ENCODE assay signal across 8 cellular contexts in genomic region chr11:44726278-44727113, GRCh38. TPM values are rescaled to one million over a fixed set of nuclear protein-coding genes. Genes with fewer than 3 reads are reported as not detected.
DNase-seq lines count a peak whose midpoint lies in the region; ATAC-seq, FAIRE-seq and TF ChIP-seq lines count a peak whose summit lies in the region.

A gene with protein sequence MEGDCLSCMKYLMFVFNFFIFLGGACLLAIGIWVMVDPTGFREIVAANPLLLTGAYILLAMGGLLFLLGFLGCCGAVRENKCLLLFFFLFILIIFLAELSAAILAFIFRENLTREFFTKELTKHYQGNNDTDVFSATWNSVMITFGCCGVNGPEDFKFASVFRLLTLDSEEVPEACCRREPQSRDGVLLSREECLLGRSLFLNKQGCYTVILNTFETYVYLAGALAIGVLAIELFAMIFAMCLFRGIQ (plus strand): TSS chr11:44726962. CDS start chr11:44906417, 179,455 bp downstream.

- FAIRE-seq in GM19239 (lab: Jason Lieb, UNC) = peak; percentile 83
- FAIRE-seq in H1 (lab: Jason Lieb, UNC) = no peak

- 0 out of 3 replicates have a peak, but pooled peaks of 1 of the 2 experiments have one; percentile 25 for TF ChIP-seq POLR2A in H1 (IDR thresholded peaks at IDR 0.05; ENCODE audit: control extremely low read depth in 1 of 2, low read depth in 2 of 2, low read length in 2 of 2)
- no peak for TF ChIP-seq POLR2A in tibial nerve (IDR thresholded peaks at IDR 0.05)

- WGBS in H1 (ENCODE audit: extremely low coverage in 1 of 2, insufficient coverage in 1 of 2, insufficient read length in 1 of 2, insufficient replicate concordance in 2 of 2, low coverage in 1 of 2, low lambda C conversion rate in 2 of 2, missing lambda C conversion rate in 1 of 2), 2 experiments = 1% methylated on average over 21 of the region's 67 CpGs; no CpG with 5 or more reads in 1 of the 2 experiments
- 4 to 15% methylated on average over 23 to 36 of the region's 67 CpGs for WGBS in tibial nerve, 2 donors

- H3K9me3 ChIP-seq in H1 (ENCODE audit: insufficient read depth in 2 of 2, low read depth in 1 of 2, low read length in 1 of 2) = no peaks in the 10 kb centered on the region
- H3K9me3 ChIP-seq in mucosa of rectum (ENCODE audit: control insufficient read depth in 2 of 2, low read length in 2 of 2) = no peaks in the 10 kb centered on the region
- H3K9me3 ChIP-seq in tibial nerve = no peaks in the 10 kb centered on the region

- no peaks in the 10 kb centered on the region for H3K79me2 ChIP-seq in H1 (ENCODE audit: control insufficient read depth in 1 of 2, insufficient read depth in 2 of 2, low read length in 2 of 2)

- no peak within 1 kb of the TSS for H2BK20ac ChIP-seq in H1 (ENCODE audit: low read length)

- H3K4me3 ChIP-seq in AG09309 (ENCODE audit: control insufficient read depth, low read depth, low read length) = peak within 1 kb of the TSS; percentile 24
- peak within 1 kb of the TSS; percentile 36 to 84 (median 74) for H3K4me3 ChIP-seq in H1 (ENCODE audit: extremely low read depth in 1 of 4, insufficient read depth in 2 of 4, low read depth in 3 of 4, low read length in 4 of 4)
- peak within 1 kb of the TSS; percentile 44 to 62 for H3K4me3 ChIP-seq in mucosa of rectum (ENCODE audit: low read length in 2 of 2)
- H3K4me3 ChIP-seq in tibial nerve = peak within 1 kb of the TSS; percentile 46 to 75 (median 62)

- peak within 1 kb of the TSS; percentile 79 for H4K8ac ChIP-seq in H1 (ENCODE audit: extremely low read depth, insufficient read depth, low read length)

- POLR2A ChIA-PET in H1 (lab: Charles Lee; ENCODE audit: partially characterized antibody) = interaction anchor here (0.7 to 1.9 kb wide), 10 partner anchors 8 to 416 kb away, joined by 3 to 5 read pairs (median 3); no protein-coding TSS in a partner anchor

- peak; percentile 82 for ATAC-seq in HG03432 (IDR thresholded peaks at IDR 0.05; ENCODE audit: unreplicated experiment)

- H2BK5ac ChIP-seq in H1 (ENCODE audit: low read depth, low read length) = peak within 1 kb of the TSS; percentile 66; the same call in 1 of the 2 replicates

- H2BK120ac ChIP-seq in H1 (replicated peaks; ENCODE audit: low read depth, low read length) = no peak within 1 kb of the TSS

- no peak; a peak in 2 of 4 replicates for TF ChIP-seq RAD21 in H1 (IDR thresholded peaks at IDR 0.05 in 1 of 2, conservative IDR thresholded peaks at IDR 0.05 in 1 of 2; ENCODE audit: low read depth in 2 of 2, low read length in 2 of 2)

- CTCF ChIA-PET in H1 (lab: Charles Lee; ENCODE audit: partially characterized antibody) = interaction anchor here (0.6 to 3.3 kb wide), 17 partner anchors 12 to 185 kb away, joined by 3 to 20 read pairs (median 4); no protein-coding TSS in a partner anchor

- H3K18ac ChIP-seq in H1 (ENCODE audit: extremely low read depth, low read length) = peak within 1 kb of the TSS; percentile 95

- no peak within 1 kb of the TSS for H3K23ac ChIP-seq in H1 (ENCODE audit: insufficient read length)

- TF ChIP-seq CTCF in AG09309 (IDR thresholded peaks at IDR 0.05; ENCODE audit: control insufficient read depth, insufficient read depth, low read depth, low read length, missing control alignments) = no peak
- TF ChIP-seq CTCF in H1 (IDR thresholded peaks at IDR 0.05; ENCODE audit: control extremely low read depth in 1 of 3, insufficient read depth in 1 of 3, low read depth in 1 of 3, low read length in 3 of 3) = no peak
- no peak for TF ChIP-seq CTCF in tibial nerve (IDR thresholded peaks at IDR 0.05)

- DNase-seq in AG09309 (ENCODE audit: low read depth) (no peak), GM19239 (ENCODE audit: insufficient read length, low spot score) (peak; percentile 85), H1 (ENCODE audit: low read depth in 1 of 2, low spot score in 2 of 2) (peak; percentile 58 to 83), tibial nerve (ENCODE audit: low spot score in 2 of 2) (no peak), NCI-H2029 treated with DMSO at 0.1 percent for 48 hours (lab: John Stamatoyannopoulos, UW) (no peak)
- peak; percentile 26 for DNase-seq in activated CD4-positive, alpha-beta T cell treated with anti-CD3 and anti-CD28 coated beads for 48 hours

- peak within 1 kb of the TSS; percentile 28 for H4K5ac ChIP-seq in H1 (ENCODE audit: insufficient read length, low read depth, low read length)

- H2AK5ac ChIP-seq in H1 (ENCODE audit: low read depth, low read length) = no peak within 1 kb of the TSS

- H3K4me1 ChIP-seq in H1 (replicated peaks in 1 of 4; ENCODE audit: control insufficient read depth in 3 of 4, insufficient read depth in 4 of 4, low read length in 3 of 4) (peaks cover 22 to 36% (median 25%) of the 10 kb centered on the region in 4 experiments), mucosa of rectum (ENCODE audit: control insufficient read depth in 2 of 2, insufficient read depth in 2 of 2, low read length in 2 of 2) (peaks cover 5 to 6% of the 10 kb centered on the region in 2 donors), tibial nerve (peaks cover 0 to 49% (median 20%) of the 10 kb centered on the region in 4 donors)

- peak within 1 kb of the TSS; percentile 80; the same call in 1 of the 2 replicates for H2BK12ac ChIP-seq in H1 (ENCODE audit: low read depth, low read length)

- TF ChIP-seq EP300 in H1 (IDR thresholded peaks at IDR 0.05; ENCODE audit: borderline replicate concordance in 1 of 2, low read depth in 2 of 2, low read length in 2 of 2) (no peak), tibial nerve (IDR thresholded peaks at IDR 0.05) (no peak)

- peak within 1 kb of the TSS; percentile 67 for H4K91ac ChIP-seq in H1 (replicated peaks; ENCODE audit: insufficient read length, low read length)

- no peak within 1 kb of the TSS for H3K14ac ChIP-seq in H1 (ENCODE audit: insufficient read length)

- H3K4ac ChIP-seq in H1 (replicated peaks; ENCODE audit: insufficient read length, low read depth, low read length) = no peak within 1 kb of the TSS

- H3K9ac ChIP-seq in H1 (replicated peaks in 1 of 4; ENCODE audit: extremely low read depth in 1 of 4, low read depth in 3 of 4, low read length in 3 of 4) (peak within 1 kb of the TSS in 2 of 4 experiments; percentile 20 to 40; a peak in 2 of 7 replicates), mucosa of rectum (ENCODE audit: low read depth in 1 of 2, low read length in 2 of 2) (peak within 1 kb of the TSS in 1 of 2 donors; percentile 47)

- H3K23me2 ChIP-seq in H1 (ENCODE audit: low read depth, low read length) = peaks cover 8% of the 10 kb centered on the region

- H4K20me1 ChIP-seq in H1 (replicated peaks in 1 of 2; ENCODE audit: control insufficient read depth in 1 of 2, insufficient read depth in 2 of 2, low read length in 2 of 2) = peaks cover 3 to 6% of the 10 kb centered on the region in 2 experiments

- H3K79me1 ChIP-seq in H1 (ENCODE audit: low read depth, low read length) = no peaks in the 10 kb centered on the region; the same call in 1 of the 2 replicates

- H2BK15ac ChIP-seq in H1 (ENCODE audit: low read length) = no peak within 1 kb of the TSS

- peak within 1 kb of the TSS; percentile 92; the same call in 1 of the 2 replicates for H2AFZ ChIP-seq in H1 (ENCODE audit: low read length)

- H3K36me3 ChIP-seq in H1 (ENCODE audit: control insufficient read depth in 2 of 4, insufficient read depth in 4 of 4, low read length in 3 of 4) = no peaks in the 10 kb centered on the region
- no peaks in the 10 kb centered on the region for H3K36me3 ChIP-seq in mucosa of rectum (ENCODE audit: control insufficient read depth in 2 of 2, insufficient read depth in 2 of 2, low read length in 2 of 2)
- H3K36me3 ChIP-seq in tibial nerve = no peaks in the 10 kb centered on the region

- H3K56ac ChIP-seq in H1 (replicated peaks; ENCODE audit: insufficient read length, low read depth, low read length) = peak within 1 kb of the TSS; percentile 56

- peak within 1 kb of the TSS; percentile 32 to 95 for H3K4me2 ChIP-seq in H1 (ENCODE audit: insufficient read depth in 1 of 2, low read depth in 2 of 2, low read length in 2 of 2)

- H3K27ac ChIP-seq in H1 (ENCODE audit: low read depth, low read length) = no peak within 1 kb of the TSS
- peak within 1 kb of the TSS in 1 of 2 donors; percentile 52 for H3K27ac ChIP-seq in mucosa of rectum (ENCODE audit: low read depth in 2 of 2, low read length in 2 of 2)
- H3K27ac ChIP-seq in tibial nerve = peak within 1 kb of the TSS in 3 of 4 donors; percentile 45 to 75 (median 55)

- H3K27me3 ChIP-seq in H1 (replicated peaks in 1 of 4; ENCODE audit: control insufficient read depth in 3 of 4, extremely low read depth in 1 of 4, insufficient read depth in 3 of 4, low read length in 3 of 4) (peaks cover 22 to 55% (median 50%) of the 10 kb centered on the region in 4 experiments), mucosa of rectum (ENCODE audit: control insufficient read depth in 2 of 2, insufficient read depth in 2 of 2, low read length in 2 of 2) (peaks cover 20 to 21% of the 10 kb centered on the region in 2 donors), tibial nerve (peaks cover 0 to 8% of the 10 kb centered on the region in 2 donors)

TF ChIP-seq in H1, 55 proteins besides CTCF, POLR2A, EP300 and RAD21 (continues in another document):
- TF ChIP-seq CHD2 (IDR thresholded peaks at IDR 0.05; ENCODE audit: low read length) = 0 out of 2 replicates have a peak, but pooled peaks have one; percentile 13
- 0 out of 2 replicates have a peak, but pooled peaks have one; percentile 72 for TF ChIP-seq RXRA (IDR thresholded peaks at IDR 0.05; ENCODE audit: insufficient read depth, low read depth, low read length)
- peak; percentile 23 for TF ChIP-seq RNF2 (IDR thresholded peaks at IDR 0.05; ENCODE audit: borderline replicate concordance, low read depth, low read length, missing control alignments, poor library complexity, severe bottlenecking)
- no peak for TF ChIP-seq CBX8 (IDR thresholded peaks at IDR 0.05; ENCODE audit: borderline replicate concordance, low read depth, low read length)
- TF ChIP-seq KDM5A (IDR thresholded peaks at IDR 0.05; ENCODE audit: low read length) = no peak
- no peak for TF ChIP-seq CBX5 (IDR thresholded peaks at IDR 0.05; ENCODE audit: low read depth, low read length)
- TF ChIP-seq RBBP5 (IDR thresholded peaks at IDR 0.05; ENCODE audit: borderline replicate concordance, low read depth, low read length) = peak; percentile 78; the same call in 1 of the 2 replicates
- peak; percentile 52 for TF ChIP-seq KDM4A (IDR thresholded peaks at IDR 0.05; ENCODE audit: low read depth, low read length, severe bottlenecking)

RNA-seq across cellular contexts. Expression of the gene that starts here (rescaled TPM):
- 8.8 and 10.2 TPM in 2 replicates for total RNA-seq in H1 (2021; fragmentation: NEBNext Ultra II Directional; extraction: Animal tissue kit (Norgen Biotek cat#: 25700))
- 5.2 and 7.0 TPM in 2 replicates for polyA plus RNA-seq in H1 (2011; rRNA removed)
- polyA plus RNA-seq in H1 (2011; cell fraction: cytosol; rRNA removed) = 2.8 TPM
- 5.7 TPM for polyA plus RNA-seq in H1 (2011; cell fraction: nucleus; rRNA removed)
- 9.6 to 10.3 TPM (median 10.0 TPM) in 4 replicates for polyA plus RNA-seq in H1 (2012, experiment 1 of 2)
- polyA plus RNA-seq in H1 (2012, experiment 2 of 2) = 8.6 TPM
- polyA plus RNA-seq in H1 (2013, experiment 1 of 2) = 14.5 TPM
- 15.6 TPM for polyA plus RNA-seq in H1 (2013, experiment 2 of 2)
- 4.0 and 5.8 TPM in 2 replicates for polyA minus RNA-seq in H1 (2011; rRNA and poly(A)+ RNA removed)
- 2.6 TPM for polyA minus RNA-seq in H1 (2011; cell fraction: cytosol; rRNA and poly(A)+ RNA removed)
- 6.3 TPM for polyA minus RNA-seq in H1 (2011; cell fraction: nucleus; rRNA and poly(A)+ RNA removed)
- total RNA-seq in tibial nerve = 10 to 100 TPM in 1 of 4 donors, 1 to 10 TPM in 3; 6.7 to 13.1 (median 7.9) TPM

Comparison
In these comparisons a context has a peak if more than half of its experiments do, and no peak if none do; other contexts are left out.
1. DNase-seq: peak in GM19239 (single experiment), activated CD4-positive, alpha-beta T cell treated with anti-CD3 and anti-CD28 coated beads for 48 hours (single experiment) and H1 (2 of 2); none in AG09309 (single experiment), tibial nerve (0 of 2) and NCI-H2029 treated with DMSO at 0.1 percent for 48 hours (single experiment).
2. H3K4me3 ChIP-seq: peak in every context shown above with its lines; median percentile 74 in H1; 62 in tibial nerve; 53 in mucosa of rectum; 24 in AG09309.